8 cellular contexts compared by ENCODE assay signal in genomic region chr1:162230096-162230495, GRCh38.
DNase-seq lines count a peak whose midpoint lies in the region; ATAC-seq, FAIRE-seq and TF ChIP-seq lines count a peak whose summit lies in the region.

No MANE protein-coding gene starts in this region.

- H3K36me3 ChIP-seq in MG63, result no peaks in the 10 kb centered on the region

- H3K36me3 Mint-ChIP-seq in effector memory CD8-positive, alpha-beta T cell (ENCODE audit: insufficient read depth), result no peaks in the 10 kb centered on the region

- peaks cover 16% of the 10 kb centered on the region for H3K27me3 ChIP-seq in MG63

- peaks cover 22 to 24% of the 10 kb centered on the region in 2 donors for H3K27me3 Mint-ChIP-seq in effector memory CD8-positive, alpha-beta T cell

- H3K27ac Mint-ChIP-seq in effector memory CD8-positive, alpha-beta T cell, result no peak overlapping the region

- TF ChIP-seq CTCF in GM13976 (IDR thresholded peaks at IDR 0.05; ENCODE audit: borderline replicate concordance, control extremely low read depth, extremely low read depth, insufficient read depth, missing control alignments) (no peak), lower leg skin (IDR thresholded peaks at IDR 0.05) (no peak)

- no peak for TF ChIP-seq POLR2A in lower leg skin (IDR thresholded peaks at IDR 0.05)

- no peaks in the 10 kb centered on the region for H3K9me3 ChIP-seq in MG63

- DNase-seq in COLO829 (ENCODE audit: low spot score) (peak; percentile 38), MG63 (peak; percentile 39), kidney tubule cell (ENCODE audit: low spot score) (peak; percentile 35), GM13976 (ENCODE audit: low spot score) (no peak), lower leg skin (ENCODE audit: low spot score in 2 of 2) (no peak)
- no peak for DNase-seq in effector memory CD8-positive, alpha-beta T cell

- in situ Hi-C loops in GM13976 (cut with MboI; ENCODE audit: low sequenced_read_pairs, unreplicated experiment), result no loop called here

- H3K4me3 ChIP-seq in MG63 (no peak overlapping the region), lower leg skin (ENCODE audit: low read depth, poor library complexity, severe bottlenecking) (no peak overlapping the region)

- H3K4me3 Mint-ChIP-seq in effector memory CD8-positive, alpha-beta T cell, result no peak overlapping the region

- no peaks in the 10 kb centered on the region for H3K4me1 Mint-ChIP-seq in effector memory CD8-positive, alpha-beta T cell (ENCODE audit: low read depth in 2 of 2)

- no peaks in the 10 kb centered on the region for H3K9me3 Mint-ChIP-seq in effector memory CD8-positive, alpha-beta T cell

- no peak for ATAC-seq in HG03469 (IDR thresholded peaks at IDR 0.05; ENCODE audit: unreplicated experiment)
- no peak for ATAC-seq in effector memory CD8-positive, alpha-beta T cell (replicated peaks)

- 44 to 77% methylated on average over 3 of the region's 3 CpGs for WGBS in lower leg skin, 2 donors

- intact Hi-C loops in lower leg skin (cut with DNase I; ENCODE audit: low total_unique reads), result no loop called here

- FAIRE-seq in TTC549 (lab: Jason Lieb, UNC), result peak; percentile 74

Comparison
In these comparisons a context has a peak if more than half of its experiments do, and no peak if none do; other contexts are left out.
1. DNase-seq: peak in COLO829 (single experiment), MG63 (single experiment) and kidney tubule cell (single experiment); none in GM13976 (single experiment), lower leg skin (0 of 2) and effector memory CD8-positive, alpha-beta T cell (0 of 3).